In genomic region chr10:8844141-8844540, GRCh38 we compare ENCODE assay signal across 3 cellular contexts.
"Had no signal": no experiment of that assay in that cellular context is flagged by ENCODE, and none has a peak within 500 bp of the region (broad histone marks: within the 10 kb centered on the region; RNA-seq: fewer than 3 reads in every experiment).

No MANE protein-coding gene starts in this region.

- H3K4me3 ChIP-seq: GM12878 had no signal

- ATAC-seq: GM12878 had no signal

- DNase-seq: GDM1, GF-D8 had no signal
